10 cellular contexts compared by ENCODE assay signal in the genomic region with DNA sequence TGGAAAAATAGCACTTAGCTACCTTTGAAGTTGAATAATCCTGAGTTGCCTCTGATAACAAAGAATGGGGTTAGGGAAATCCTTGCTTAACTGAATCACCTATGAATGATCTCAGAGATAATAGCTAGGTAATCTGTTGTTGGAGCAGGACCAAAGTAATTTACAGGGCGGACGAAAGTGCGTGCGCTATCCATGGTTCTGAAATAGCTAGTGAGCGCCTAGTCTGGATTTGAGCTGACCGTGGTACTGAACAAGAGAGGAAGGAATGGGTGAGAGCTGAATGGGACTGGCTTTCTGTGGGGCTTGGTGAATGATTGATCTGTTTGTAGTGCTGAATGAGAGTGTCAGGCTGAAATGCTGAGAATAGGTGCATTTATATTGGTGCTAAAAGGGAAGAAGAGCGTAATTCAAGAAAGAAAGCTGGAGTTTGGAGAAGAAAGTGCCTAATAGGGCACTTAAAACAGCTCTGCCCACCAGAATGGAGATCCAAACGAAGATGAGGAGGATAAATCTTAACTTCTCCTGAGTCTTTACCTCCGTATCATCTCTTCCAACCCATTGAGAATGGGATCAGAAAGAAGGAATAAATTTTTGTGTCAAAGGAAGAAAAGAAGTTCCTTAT. TPM values are rescaled to one million over a fixed set of nuclear protein-coding genes. Genes with fewer than 3 reads are reported as not detected.
DNase-seq lines count a peak whose midpoint lies in the region; ATAC-seq and TF ChIP-seq lines count a peak whose summit lies in the region.
"Had no signal": no experiment of that assay in that cellular context is flagged by ENCODE, and none has a peak within 500 bp of the region (broad histone marks: within the 10 kb centered on the region; RNA-seq: fewer than 3 reads in every experiment).

No MANE protein-coding gene starts in this region.

- H3K9me3 ChIP-seq in esophagus squamous epithelium = no peaks in the 10 kb centered on the region
- H3K9me3 ChIP-seq: BLaER1 treated with 17β-estradiol and CSF1 and Interleukin-3, amounts not matched to agents 10 nM and 100 nM; neutrophil had no signal

- TF ChIP-seq CTCF in esophagus squamous epithelium (IDR thresholded peaks at IDR 0.05) (no peak), dorsolateral prefrontal cortex (IDR thresholded peaks at IDR 0.05 in 54 of 56, conservative IDR thresholded peaks at IDR 0.05 in 2 of 56; ENCODE audit: low read depth in 1 of 56, partially characterized antibody in 56 of 56) (no peak)

- TF ChIP-seq POLR2A in esophagus squamous epithelium (IDR thresholded peaks at IDR 0.05) = no peak

- H3K27me3 ChIP-seq in esophagus squamous epithelium (no peaks in the 10 kb centered on the region), dorsolateral prefrontal cortex (peaks cover 0 to 10% (median 0%) of the 10 kb centered on the region in 45 donors)
- H3K27me3 ChIP-seq: BLaER1 treated with 17β-estradiol and CSF1 and Interleukin-3, amounts not matched to agents 10 nM and 100 nM; neutrophil had no signal

- peak; percentile 1 for DNase-seq in SKM-1 (lab: John Stamatoyannopoulos, UW; ENCODE audit: unreplicated experiment)
- no peak for DNase-seq in SKM-1 treated with dmso at 0.1 percent for 144 hours (lab: John Stamatoyannopoulos, UW; ENCODE audit: unreplicated experiment)
- peak; percentile 55 for DNase-seq in MV-4-11 (lab: John Stamatoyannopoulos, UW)
- peak; percentile 88 for DNase-seq in astrocyte of the hippocampus (ENCODE audit: low read depth, low spot score)
- no peak for DNase-seq in left lobe of liver (ENCODE audit: low spot score)
- no peak for DNase-seq in esophagus squamous epithelium (lab: John Stamatoyannopoulos, UW)
- no peak for DNase-seq in dorsolateral prefrontal cortex
- no peak for DNase-seq in cortex of kidney (lab: John Stamatoyannopoulos, UW)

- H3K4me3 ChIP-seq in esophagus squamous epithelium (no peak overlapping the region), dorsolateral prefrontal cortex (no peak overlapping the region)
- H3K4me3 ChIP-seq: BLaER1 treated with 17β-estradiol and CSF1 and Interleukin-3, amounts not matched to agents 10 nM and 100 nM had no signal

- WGBS in esophagus squamous epithelium, 2 donors = 11% methylated on average over 9 of the region's 9 CpGs

- no peaks in the 10 kb centered on the region for H3K4me1 ChIP-seq in esophagus squamous epithelium
- H3K4me1 ChIP-seq: BLaER1 treated with 17β-estradiol and CSF1 and Interleukin-3, amounts not matched to agents 10 nM and 100 nM had no signal

- peak; percentile 75 for ATAC-seq in left lobe of liver

- no peaks in the 10 kb centered on the region for H3K36me3 ChIP-seq in esophagus squamous epithelium
- H3K36me3 ChIP-seq: BLaER1 treated with 17β-estradiol and CSF1 and Interleukin-3, amounts not matched to agents 10 nM and 100 nM; neutrophil had no signal

- H3K27ac ChIP-seq in esophagus squamous epithelium (no peak overlapping the region), dorsolateral prefrontal cortex (no peak overlapping the region)
- H3K27ac ChIP-seq: BLaER1 treated with 17β-estradiol and CSF1 and Interleukin-3, amounts not matched to agents 10 nM and 100 nM; neutrophil had no signal

- intact Hi-C loops in esophagus squamous epithelium (cut with DNase I) = no loop called here
- intact Hi-C loops in dorsolateral prefrontal cortex (cut with DNase I) = no loop called here

RNA-seq across cellular contexts. Expression of a gene that starts 10.1 kb away (rescaled TPM):
- not detected for total RNA-seq in left lobe of liver
- total RNA-seq in esophagus squamous epithelium = not detected
- under 1 TPM in 7 of 120 experiments, not detected in 113; 0.06 to 0.14 (median 0.08) TPM for total RNA-seq in dorsolateral prefrontal cortex

Comparison
In these comparisons a context has a peak if more than half of its experiments do, and no peak if none do; other contexts are left out.
1. DNase-seq: peak in SKM-1 (single experiment), MV-4-11 (single experiment) and astrocyte of the hippocampus (single experiment); none in SKM-1 treated with dmso at 0.1 percent for 144 hours (single experiment), left lobe of liver (single experiment), esophagus squamous epithelium (single experiment), dorsolateral prefrontal cortex (0 of 10) and cortex of kidney (single experiment).